ENCODE assay signal across 8 cellular contexts in the genomic region with DNA sequence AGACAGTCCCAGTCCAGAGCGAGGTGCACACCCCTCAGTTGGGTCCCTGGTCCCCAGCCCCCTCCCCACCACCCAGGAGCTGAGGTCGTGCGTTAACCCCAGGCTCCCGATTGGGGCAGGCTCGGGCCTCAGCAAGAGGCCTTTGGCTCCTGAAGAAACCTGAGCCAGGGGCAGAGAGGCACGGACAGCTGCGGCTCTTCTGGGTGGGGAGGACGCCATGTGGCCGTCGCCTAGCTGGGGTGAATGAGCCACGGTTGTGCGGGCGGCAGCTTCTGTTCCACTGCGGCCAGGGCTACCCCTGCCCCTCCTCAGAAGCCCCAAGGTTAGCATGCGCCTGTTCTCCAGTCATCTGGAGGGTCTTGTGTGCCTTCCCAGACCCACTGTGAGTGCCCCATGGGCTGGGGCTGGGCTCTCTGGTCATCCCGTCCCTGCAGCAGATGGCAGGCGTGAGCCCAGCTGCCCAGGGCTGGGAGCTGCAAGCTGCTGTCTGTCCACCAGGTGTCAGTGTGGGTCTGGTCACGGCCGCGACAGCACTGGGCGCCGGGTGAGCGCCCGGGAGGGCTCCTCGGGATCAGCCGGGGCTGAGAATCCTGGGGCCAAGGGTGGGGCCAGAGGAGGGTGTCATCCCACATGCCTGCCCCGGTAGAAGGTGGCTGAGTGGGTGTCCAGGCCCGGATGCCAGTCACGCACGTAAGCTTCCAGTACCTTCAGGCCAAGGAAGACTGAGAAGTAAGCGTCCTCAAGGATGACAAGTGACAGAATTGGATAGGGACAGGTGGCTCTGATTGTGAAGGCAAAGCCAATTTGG. TPM values are rescaled to one million over a fixed set of nuclear protein-coding genes. Genes with fewer than 3 reads are reported as not detected.
A peak's percentile ranks its signal among the peaks of the same experiment; 100 is the strongest.
DNase-seq lines count a peak whose midpoint lies in the region; ATAC-seq, FAIRE-seq and TF ChIP-seq lines count a peak whose summit lies in the region.

No MANE protein-coding gene starts in this region.

- no peaks in the 10 kb centered on the region for H4K20me1 ChIP-seq in mammary epithelial cell (ENCODE audit: insufficient read depth, low read length)

- no peaks in the 10 kb centered on the region for H3K9me3 ChIP-seq in WERI-Rb-1 (ENCODE audit: severe bottlenecking)
- H3K9me3 ChIP-seq in mammary epithelial cell (replicated peaks; ENCODE audit: insufficient read depth, low read length), result peaks cover 7% of the 10 kb centered on the region
- no peaks in the 10 kb centered on the region for H3K9me3 ChIP-seq in kidney (ENCODE audit: control insufficient read depth in 1 of 2, low read length in 2 of 2)

- no peak overlapping the region for H3K4me2 ChIP-seq in mammary epithelial cell (ENCODE audit: insufficient read depth, low read depth, low read length)

- no peak for FAIRE-seq in kidney (lab: Jason Lieb, UNC)

- no TSS peak for BruUV-seq in mammary epithelial cell (replicated peaks; lab: Mats Ljungman, UMichigan)

- intact Hi-C loops in mammary epithelial cell (cut with micrococcal nuclease) (loop anchor here (1.0 to 5.0 kb wide), 3 partner anchors 110 to 408 kb away; no protein-coding TSS in a partner anchor), kidney (cut with DNase I) (loop anchor here (5.0 kb wide), 1 partner anchor 128 kb away; no protein-coding TSS in a partner anchor)

- CTCF ChIA-PET in mammary epithelial cell (lab: Charles Lee; ENCODE audit: low non-redundant PET), result no interaction called here

- ATAC-seq in GM21423 (IDR thresholded peaks at IDR 0.05; ENCODE audit: unreplicated experiment), result peak; percentile 63

- H3K27ac ChIP-seq in WERI-Rb-1 (peak overlapping the region; percentile 76), mammary epithelial cell (ENCODE audit: insufficient read depth, low read depth, low read length) (no peak overlapping the region), kidney (ENCODE audit: low read depth in 2 of 2, low read length in 2 of 2) (no peak overlapping the region)

- H2AFZ ChIP-seq in mammary epithelial cell (ENCODE audit: low read depth, low read length), result no peak overlapping the region

- H3K36me3 ChIP-seq in WERI-Rb-1 (peaks cover 30% of the 10 kb centered on the region), mammary epithelial cell (ENCODE audit: insufficient read depth, low read length) (no peaks in the 10 kb centered on the region), kidney (ENCODE audit: control insufficient read depth in 1 of 2, insufficient read depth in 2 of 2, low read length in 2 of 2) (no peaks in the 10 kb centered on the region)

- dilution Hi-C loops in mammary epithelial cell (cut with HindIII; ENCODE audit: low sequenced_read_pairs), result no loop called here

- TF ChIP-seq CTCF in LNCaP clone FGC (IDR thresholded peaks at IDR 0.05; ENCODE audit: control insufficient read depth, extremely low read depth, insufficient read depth), result peak; percentile 94
- TF ChIP-seq CTCF in WERI-Rb-1 (IDR thresholded peaks at IDR 0.05; ENCODE audit: low read depth, low read length), result peak; percentile 99
- TF ChIP-seq CTCF in mammary epithelial cell (conservative IDR thresholded peaks at IDR 0.05 in 1 of 2, IDR thresholded peaks at IDR 0.05 in 1 of 2; ENCODE audit: extremely low read depth in 1 of 2, insufficient read depth in 1 of 2, low read depth in 1 of 2, low read length in 2 of 2), result peak; percentile 56 to 89
- TF ChIP-seq CTCF in kidney (IDR thresholded peaks at IDR 0.05; ENCODE audit: borderline replicate concordance, extremely low read depth, insufficient read depth), result peak; percentile 85

- DNase-seq in COLO829 (ENCODE audit: low spot score) (peak; percentile 51), LNCaP clone FGC (ENCODE audit: low read depth) (no peak), WERI-Rb-1 (peak; percentile 92), mammary epithelial cell (peak; percentile 30), kidney (peak; percentile 87), NCI-H187 treated with DMSO at 0.1 percent for 48 hours (lab: John Stamatoyannopoulos, UW) (no peak)
- DNase-seq in stimulated activated CD4-positive, alpha-beta T cell treated with anti-CD3 and anti-CD28 coated beads, Interleukin-2, amount 100 ng/mL, for 24 hours, result peak; percentile 65 to 67

- H3K4me1 ChIP-seq in mammary epithelial cell (ENCODE audit: insufficient read depth, low read length) (no peaks in the 10 kb centered on the region), kidney (ENCODE audit: control insufficient read depth in 1 of 2, insufficient read depth in 1 of 2, low read depth in 1 of 2, low read length in 2 of 2) (no peaks in the 10 kb centered on the region)

- WGBS in mammary epithelial cell (ENCODE audit: low coverage, missing lambda C conversion rate), result 53% methylated on average over 20 of the region's 31 CpGs

- H3K27me3 ChIP-seq in WERI-Rb-1 (ENCODE audit: insufficient read depth, low read depth, severe bottlenecking) (peaks cover 39% of the 10 kb centered on the region), mammary epithelial cell (ENCODE audit: insufficient read depth, low read length) (no peaks in the 10 kb centered on the region)

- in situ Hi-C loops in mammary epithelial cell (cut with MboI; ENCODE audit: low sequenced_read_pairs in 2 of 2), result no loop called here

- H3K4me3 ChIP-seq in LNCaP clone FGC (ENCODE audit: low read depth, low read length) (no peak overlapping the region), WERI-Rb-1 (ENCODE audit: low read depth, low read length) (no peak overlapping the region), mammary epithelial cell (replicated peaks in 1 of 3; ENCODE audit: insufficient read depth in 1 of 3, low read depth in 2 of 3, low read length in 3 of 3) (no peak overlapping the region), kidney (ENCODE audit: low read length in 2 of 2) (no peak overlapping the region)

- H3K9ac ChIP-seq in mammary epithelial cell (ENCODE audit: insufficient read depth, low read length) (no peak overlapping the region), kidney (ENCODE audit: low read length in 2 of 2) (no peak overlapping the region)

- H3K79me2 ChIP-seq in mammary epithelial cell (ENCODE audit: insufficient read depth, low read length), result no peaks in the 10 kb centered on the region

RNA-seq across cellular contexts. Expression of gene ATP2B3, which starts 21.9 kb away (rescaled TPM):
- total RNA-seq in mammary epithelial cell (not detected), kidney (not detected)
- polyA plus RNA-seq in mammary epithelial cell (not detected), kidney (ENCODE audit: insufficient read depth, low read depth, low replicate concordance) (0.37 TPM)
- polyA minus RNA-seq in mammary epithelial cell, result not detected

RNA-seq across cellular contexts. Expression of gene BGN, which starts 44.6 kb away (rescaled TPM):
- total RNA-seq in mammary epithelial cell (10 to 100 TPM in 1 of 2 donors, 1 to 10 TPM in 1; 2.6 to 13.5 TPM), kidney (164 TPM)
- polyA plus RNA-seq in mammary epithelial cell (0.48 TPM), kidney (ENCODE audit: insufficient read depth, low read depth, low replicate concordance) (288 TPM)
- not detected for polyA minus RNA-seq in mammary epithelial cell

RNA-seq across cellular contexts. Expression of gene CCNQ, which starts 59.6 kb away (rescaled TPM):
- total RNA-seq in mammary epithelial cell (10 to 100 TPM; 25.9 to 27.3 TPM), kidney (14.6 TPM)
- polyA plus RNA-seq in mammary epithelial cell (43.3 TPM), kidney (ENCODE audit: insufficient read depth, low read depth, low replicate concordance) (35.4 TPM)
- polyA minus RNA-seq in mammary epithelial cell, result 51.8 TPM

Comparison
In these comparisons a context has a peak if more than half of its experiments do, and no peak if none do; other contexts are left out.
1. DNase-seq: peak in COLO829 (single experiment), WERI-Rb-1 (single experiment), mammary epithelial cell (single experiment), kidney (single experiment) and stimulated activated CD4-positive, alpha-beta T cell treated with anti-CD3 and anti-CD28 coated beads, Interleukin-2, amount 100 ng/mL, for 24 hours (2 of 2); none in LNCaP clone FGC (single experiment) and NCI-H187 treated with DMSO at 0.1 percent for 48 hours (single experiment).
2. RNA of gene BGN, which starts 44.6 kb away (total RNA-seq): 164 TPM in kidney (single experiment); 2.6 to 13.5 TPM in mammary epithelial cell; every median in the first group is over 10 times any median in the second.
3. Peak in every context shown above with its lines, with median percentiles within 50 percentile points of each other: CTCF ChIP-seq.